18 cellular contexts compared by ENCODE assay signal in the genomic region with DNA sequence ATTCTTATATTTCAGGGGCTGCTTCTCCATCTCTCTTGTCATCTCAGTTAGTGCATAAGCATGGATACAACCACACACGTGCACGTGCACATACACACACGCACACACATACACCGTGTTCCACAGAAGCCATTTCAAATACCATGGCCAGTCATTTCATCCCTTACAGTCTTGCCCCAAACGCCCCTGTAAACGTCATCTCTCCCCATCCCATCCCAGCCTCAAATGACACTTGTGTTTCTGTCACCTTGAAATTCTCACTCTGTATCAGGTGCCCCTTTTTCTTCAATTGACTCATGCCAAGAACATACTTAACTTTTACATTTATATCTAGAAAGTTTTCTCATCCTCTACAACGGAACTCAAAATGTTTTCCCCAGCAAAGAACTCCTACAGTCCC.
DNase-seq lines count a peak whose midpoint lies in the region; ATAC-seq and TF ChIP-seq lines count a peak whose summit lies in the region.
"Had no signal": no experiment of that assay in that cellular context is flagged by ENCODE, and none has a peak within 500 bp of the region (broad histone marks: within the 10 kb centered on the region; RNA-seq: fewer than 3 reads in every experiment).

No MANE protein-coding gene starts in this region.

- H3K4me3 Mint-ChIP-seq in activated T-cell treated with anti-CD3 and anti-CD28 coated beads, Interleukin-2, amount 50 U/mL, for 72 hours, result no peak overlapping the region
- H3K4me3 Mint-ChIP-seq in naive thymus-derived CD8-positive, alpha-beta T cell, result no peak overlapping the region
- H3K4me3 Mint-ChIP-seq: B cell; CD4-positive, alpha-beta T cell; CD8-positive, alpha-beta T cell had no signal

- H3K27ac Mint-ChIP-seq in activated T-cell treated with anti-CD3 and anti-CD28 coated beads, Interleukin-2, amount 50 U/mL, for 72 hours, result no peak overlapping the region
- H3K27ac Mint-ChIP-seq in naive thymus-derived CD8-positive, alpha-beta T cell, result no peak overlapping the region
- H3K27ac Mint-ChIP-seq: B cell; CD4-positive, alpha-beta T cell; CD8-positive, alpha-beta T cell had no signal

- no peak overlapping the region for H3K4me3 ChIP-seq in esophagus muscularis mucosa
- H3K4me3 ChIP-seq: A549; BLaER1 treated with 17β-estradiol and CSF1 and Interleukin-3, amounts not matched to agents 10 nM and 100 nM had no signal

- TF ChIP-seq CTCF in VCaP (conservative IDR thresholded peaks at IDR 0.05), result no peak
- TF ChIP-seq CTCF in esophagus muscularis mucosa (IDR thresholded peaks at IDR 0.05), result no peak

- TF ChIP-seq EP300 in esophagus muscularis mucosa (IDR thresholded peaks at IDR 0.05), result no peak

- intact Hi-C loops in esophagus muscularis mucosa (cut with DNase I), result no loop called here

- H3K9me3 Mint-ChIP-seq in activated T-cell treated with anti-CD3 and anti-CD28 coated beads, Interleukin-2, amount 50 U/mL, for 72 hours, result peaks cover 0 to 1% of the 10 kb centered on the region in 2 donors
- H3K9me3 Mint-ChIP-seq in naive thymus-derived CD8-positive, alpha-beta T cell, result peaks cover 0 to 3% (median 0%) of the 10 kb centered on the region in 9 donors
- H3K9me3 Mint-ChIP-seq: CD4-positive, alpha-beta T cell; CD8-positive, alpha-beta T cell had no signal

- H3K27me3 ChIP-seq in esophagus muscularis mucosa, result no peaks in the 10 kb centered on the region
- H3K27me3 ChIP-seq: BLaER1 treated with 17β-estradiol and CSF1 and Interleukin-3, amounts not matched to agents 10 nM and 100 nM had no signal

- H3K4me1 Mint-ChIP-seq in activated T-cell treated with anti-CD3 and anti-CD28 coated beads, Interleukin-2, amount 50 U/mL, for 72 hours (ENCODE audit: low read depth), result peaks cover 9% of the 10 kb centered on the region
- H3K4me1 Mint-ChIP-seq in naive thymus-derived CD8-positive, alpha-beta T cell, result peaks cover 12 to 16% (median 14%) of the 10 kb centered on the region in 4 donors

- peak; percentile 39 to 60 for ATAC-seq in activated T-cell treated with anti-CD3 and anti-CD28 coated beads, Interleukin-2, amount 50 U/mL, for 72 hours (replicated peaks in 1 of 2)
- ATAC-seq in naive thymus-derived CD8-positive, alpha-beta T cell, result no peak
- ATAC-seq: A549; CD8-positive, alpha-beta T cell had no signal

- no peaks in the 10 kb centered on the region for H3K27me3 Mint-ChIP-seq in activated T-cell treated with anti-CD3 and anti-CD28 coated beads, Interleukin-2, amount 50 U/mL, for 72 hours (ENCODE audit: low read depth)
- H3K27me3 Mint-ChIP-seq in naive thymus-derived CD8-positive, alpha-beta T cell, result no peaks in the 10 kb centered on the region
- H3K27me3 Mint-ChIP-seq: CD4-positive, alpha-beta T cell had no signal

- no peaks in the 10 kb centered on the region for H3K4me1 ChIP-seq in esophagus muscularis mucosa

- no peaks in the 10 kb centered on the region for H3K36me3 Mint-ChIP-seq in activated T-cell treated with anti-CD3 and anti-CD28 coated beads, Interleukin-2, amount 50 U/mL, for 72 hours (ENCODE audit: insufficient read depth in 2 of 2)
- no peaks in the 10 kb centered on the region for H3K36me3 Mint-ChIP-seq in naive thymus-derived CD8-positive, alpha-beta T cell
- H3K36me3 Mint-ChIP-seq: CD8-positive, alpha-beta T cell had no signal

- H3K27ac ChIP-seq in VCaP (peak overlapping the region; percentile 83; the same call in 1 of the 2 replicates), esophagus muscularis mucosa (replicated peaks in 1 of 4) (no peak overlapping the region)
- H3K27ac ChIP-seq: 22Rv1; A549; BLaER1 treated with 17β-estradiol and CSF1 and Interleukin-3, amounts not matched to agents 10 nM and 100 nM; C4-2B had no signal

- H3K36me3 ChIP-seq in esophagus muscularis mucosa, result no peaks in the 10 kb centered on the region
- H3K36me3 ChIP-seq: BLaER1 treated with 17β-estradiol and CSF1 and Interleukin-3, amounts not matched to agents 10 nM and 100 nM had no signal

- POLR2A ChIA-PET in naive thymus-derived CD8-positive, alpha-beta T cell (lab: Charles Lee), result no interaction called here

- no peak for DNase-seq in activated T-cell treated with anti-CD3 and anti-CD28 coated beads, Interleukin-2, amount 50 U/mL, for 72 hours
- DNase-seq in activated T-cell treated with anti-CD3 and anti-CD28 coated beads for 4 hours (no peak), esophagus muscularis mucosa (ENCODE audit: extremely low spot score) (peak; percentile 62), LoVo (ENCODE audit: low spot score) (no peak)
- no peak for DNase-seq in naive thymus-derived CD8-positive, alpha-beta T cell
- DNase-seq: AML-193; Caco-2; Calu3; CD4-positive, alpha-beta T cell; CD8-positive, alpha-beta T cell; DMS79 treated with DMSO at 0.1 percent for 48 hours; GF-D8 had no signal

- no peaks in the 10 kb centered on the region for H3K9me3 ChIP-seq in esophagus muscularis mucosa
- H3K9me3 ChIP-seq: A549, Caco-2 had no signal

- 94% methylated on average over 7 of the region's 7 CpGs for WGBS in esophagus muscularis mucosa

- no peak for TF ChIP-seq POLR2A in esophagus muscularis mucosa (IDR thresholded peaks at IDR 0.05; ENCODE audit: low read depth)

Comparison
In these comparisons a context has a peak if more than half of its experiments do, and no peak if none do; other contexts are left out.
1. ATAC-seq: peak in activated T-cell treated with anti-CD3 and anti-CD28 coated beads, Interleukin-2, amount 50 U/mL, for 72 hours (2 of 2); none in naive thymus-derived CD8-positive, alpha-beta T cell (0 of 2).